In the genomic region with DNA sequence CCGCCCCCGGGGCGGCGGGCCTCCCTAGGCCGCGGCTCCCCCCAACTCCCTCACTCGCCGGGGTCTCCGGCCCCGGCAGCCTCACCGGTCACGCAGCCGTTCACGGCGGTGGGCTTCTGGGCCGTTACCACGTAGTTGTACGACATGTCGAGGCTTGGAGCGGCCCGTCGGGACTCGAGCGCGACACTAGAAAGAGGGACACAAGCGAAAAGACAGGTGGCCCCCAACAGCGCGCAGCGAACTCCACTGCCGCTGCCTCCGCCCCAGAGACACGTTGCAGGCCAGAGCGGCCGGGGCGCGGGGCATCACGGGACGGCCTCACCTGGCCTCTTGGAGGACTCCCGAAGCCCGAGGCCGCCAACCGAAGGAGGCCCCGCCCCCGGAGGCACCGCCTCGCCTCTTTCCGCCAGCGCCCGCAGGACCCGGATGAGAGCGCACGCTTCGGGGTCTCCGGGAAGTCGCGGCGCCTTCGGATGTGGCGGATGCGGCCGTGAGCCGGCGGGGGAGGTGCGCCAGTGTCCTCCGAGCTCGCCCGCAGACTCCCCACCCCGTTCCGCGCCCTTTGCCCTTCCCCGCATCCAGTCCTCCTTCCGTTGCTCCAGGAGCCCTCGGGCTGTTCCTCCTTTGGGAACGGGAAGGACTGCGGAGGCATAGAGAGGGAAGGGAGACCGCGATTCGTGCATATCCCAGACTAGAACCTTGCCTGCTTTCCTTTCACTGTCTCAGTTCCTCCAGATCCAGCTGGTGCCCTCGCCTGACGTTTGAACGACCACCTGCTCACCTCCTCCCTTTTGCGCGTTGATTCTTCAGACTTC, we compare ENCODE assay signal across 8 cellular contexts. TPM values are rescaled to one million over a fixed set of nuclear protein-coding genes. Genes with fewer than 3 reads are reported as not detected.
DNase-seq lines count a peak whose midpoint lies in the region; ATAC-seq lines count a peak whose summit lies in the region.

A gene (minus strand): TSS at position 283 of the 815 bp plus-strand sequence. CDS start 137 bp downstream, at position 146.
A gene with protein sequence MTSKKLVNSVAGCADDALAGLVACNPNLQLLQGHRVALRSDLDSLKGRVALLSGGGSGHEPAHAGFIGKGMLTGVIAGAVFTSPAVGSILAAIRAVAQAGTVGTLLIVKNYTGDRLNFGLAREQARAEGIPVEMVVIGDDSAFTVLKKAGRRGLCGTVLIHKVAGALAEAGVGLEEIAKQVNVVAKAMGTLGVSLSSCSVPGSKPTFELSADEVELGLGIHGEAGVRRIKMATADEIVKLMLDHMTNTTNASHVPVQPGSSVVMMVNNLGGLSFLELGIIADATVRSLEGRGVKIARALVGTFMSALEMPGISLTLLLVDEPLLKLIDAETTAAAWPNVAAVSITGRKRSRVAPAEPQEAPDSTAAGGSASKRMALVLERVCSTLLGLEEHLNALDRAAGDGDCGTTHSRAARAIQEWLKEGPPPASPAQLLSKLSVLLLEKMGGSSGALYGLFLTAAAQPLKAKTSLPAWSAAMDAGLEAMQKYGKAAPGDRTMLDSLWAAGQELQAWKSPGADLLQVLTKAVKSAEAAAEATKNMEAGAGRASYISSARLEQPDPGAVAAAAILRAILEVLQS (plus strand): TSS at position 406 of the 815 bp plus-strand sequence. CDS start 1,501 bp downstream, outside the sequence.

- H3K27ac ChIP-seq in caudate nucleus (ENCODE audit: low read depth, low read length), result peak within 1 kb of the TSS; percentile 82

- H3K36me3 Mint-ChIP-seq in immature natural killer cell, result peaks cover 0 to 11% (median 4%) of the 10 kb centered on the region in 3 donors

- peak; percentile 96 for DNase-seq in AG08396 (ENCODE audit: low spot score)
- peak; percentile 88 for DNase-seq in NCI-H345 treated with DMSO at 0.1 percent for 48 hours (lab: John Stamatoyannopoulos, UW; ENCODE audit: unreplicated experiment)
- DNase-seq in activated CD4-positive, CD25-positive, alpha-beta regulatory T cell (lab: John Stamatoyannopoulos, UW), result peak; percentile 92 to 98 (median 96)
- DNase-seq in caudate nucleus (lab: John Stamatoyannopoulos, UW), result peak in 60 of 61 donors; percentile 55 to 96 (median 90)
- DNase-seq in immature natural killer cell, result peak; percentile 97 to 98 (median 97)
- peak; percentile 77 for DNase-seq in smooth muscle cell of the brain vasculature (ENCODE audit: low read depth, low spot score)

- H3K27me3 Mint-ChIP-seq in immature natural killer cell (ENCODE audit: low read depth in 3 of 3), result peaks cover 0 to 14% (median 12%) of the 10 kb centered on the region in 3 donors

- peak within 1 kb of the TSS; percentile 93 to 98 (median 96) for H3K4me3 Mint-ChIP-seq in immature natural killer cell

- no peaks in the 10 kb centered on the region for H3K9me3 Mint-ChIP-seq in immature natural killer cell

- H3K4me1 Mint-ChIP-seq in immature natural killer cell, result peaks cover 45 to 47% of the 10 kb centered on the region in 2 donors

- ATAC-seq in GM19025 (IDR thresholded peaks at IDR 0.05; ENCODE audit: low read depth, unreplicated experiment) (peak; percentile 88), HG03280 (IDR thresholded peaks at IDR 0.05; ENCODE audit: unreplicated experiment) (peak; percentile 92)

- peak within 1 kb of the TSS; percentile 97 to 99 (median 98) for H3K27ac Mint-ChIP-seq in immature natural killer cell

RNA-seq across cellular contexts. Expression of the first gene that starts in this region (rescaled TPM):
- 100 to 1,000 TPM; 105 to 131 (median 119) TPM for polyA plus RNA-seq in immature natural killer cell

RNA-seq across cellular contexts. Expression of the second gene that starts in this region (rescaled TPM):
- polyA plus RNA-seq in immature natural killer cell, result 10 to 100 TPM; 35.0 to 38.2 (median 36.2) TPM

Comparison
In these comparisons a context has a peak if more than half of its experiments do, and no peak if none do; other contexts are left out.
1. Peak in every context shown above with its lines: DNase-seq, ATAC-seq and H3K27ac ChIP-seq.